ENCODE assay signal across 11 cellular contexts in genomic region chr3:112127522-112128494, GRCh38. TPM values are rescaled to one million over a fixed set of nuclear protein-coding genes. Genes with fewer than 3 reads are reported as not detected.
DNase-seq lines count a peak whose midpoint lies in the region; ATAC-seq, FAIRE-seq and TF ChIP-seq lines count a peak whose summit lies in the region.
"Had no signal": no experiment of that assay in that cellular context is flagged by ENCODE, and none has a peak within 500 bp of the region (broad histone marks: within the 10 kb centered on the region; RNA-seq: fewer than 3 reads in every experiment).

No MANE protein-coding gene starts in this region.

- no peaks in the 10 kb centered on the region for H3K27me3 Mint-ChIP-seq in WTC11 (ENCODE audit: low read depth)
- no peaks in the 10 kb centered on the region for H3K27me3 Mint-ChIP-seq in naive thymus-derived CD4-positive, alpha-beta T cell

- no peaks in the 10 kb centered on the region for H3K27me3 ChIP-seq in naive thymus-derived CD4-positive, alpha-beta T cell (ENCODE audit: control insufficient read depth in 2 of 2, insufficient read depth in 2 of 2, low read length in 2 of 2)

- ATAC-seq in HG02642 (IDR thresholded peaks at IDR 0.05; ENCODE audit: poor library complexity, unreplicated experiment): peak; percentile 28
- no peak for ATAC-seq in WTC11
- ATAC-seq in naive thymus-derived CD4-positive, alpha-beta T cell: peak; percentile 16

- H3K4me3 ChIP-seq in naive thymus-derived CD4-positive, alpha-beta T cell (ENCODE audit: low read length): peak overlapping the region; percentile 44

- H3K4me1 ChIP-seq in naive thymus-derived CD4-positive, alpha-beta T cell (ENCODE audit: control insufficient read depth in 2 of 2, insufficient read depth in 2 of 2, low read length in 2 of 2): peaks cover 32 to 60% of the 10 kb centered on the region in 2 donors

- peak; percentile 90 for FAIRE-seq in GM12891 (lab: Jason Lieb, UNC)

- POLR2A ChIA-PET in WTC11 (lab: Charles Lee): no interaction called here
- POLR2A ChIA-PET in naive thymus-derived CD4-positive, alpha-beta T cell (lab: Charles Lee): interaction anchor here (0.6 to 2.3 kb wide), 9 partner anchors 8 to 434 kb away, joined by 3 to 9 read pairs (median 3); partner anchors contain the start of genes ABHD10, ATG3, CD200 and SLC35A5

- intact Hi-C loops in naive thymus-derived CD4-positive, alpha-beta T cell (cut with micrococcal nuclease): loop anchor here (2.0 to 10.0 kb wide), 12 partner anchors 149 to 1619 kb away; partner anchors contain the start of genes CD96 (in 2 of the 2), GTPBP8 (in 2 of the 2), ABHD10 (in 1 of the 2) and ATP6V1A (in 1 of the 2)

- no peak for TF ChIP-seq CTCF in WTC11 (IDR thresholded peaks at IDR 0.05)

- no peaks in the 10 kb centered on the region for H3K9me3 Mint-ChIP-seq in WTC11
- no peaks in the 10 kb centered on the region for H3K9me3 Mint-ChIP-seq in naive thymus-derived CD4-positive, alpha-beta T cell

- peak overlapping the region; percentile 82 for H3K27ac ChIP-seq in naive thymus-derived CD4-positive, alpha-beta T cell (ENCODE audit: low read depth, low read length)
- H3K27ac ChIP-seq: HL-60 had no signal

- no peaks in the 10 kb centered on the region for H3K9me3 ChIP-seq in naive thymus-derived CD4-positive, alpha-beta T cell (ENCODE audit: control insufficient read depth in 2 of 3, low read length in 3 of 3)

- H3K27ac Mint-ChIP-seq in WTC11: peak overlapping the region; percentile 89; the same call in 1 of the 2 replicates
- H3K27ac Mint-ChIP-seq in naive thymus-derived CD4-positive, alpha-beta T cell: peak overlapping the region; percentile 87 to 95 (median 93)

- CTCF ChIA-PET in WTC11 (lab: Charles Lee): interaction anchor here (5.4 to 8.7 kb wide), 2 partner anchors 10 to 16 kb away, joined by 44 to 73 read pairs; no protein-coding TSS in a partner anchor
- CTCF ChIA-PET in naive thymus-derived CD4-positive, alpha-beta T cell (lab: Charles Lee): interaction anchor here (1.0 to 2.1 kb wide), 4 partner anchors 10 to 166 kb away, joined by 3 to 7 read pairs (median 5); partner anchors contain the start of gene SLC9C1

- H3K36me3 Mint-ChIP-seq in WTC11: peaks cover 4% of the 10 kb centered on the region; the same call in 1 of the 2 replicates
- H3K36me3 Mint-ChIP-seq in naive thymus-derived CD4-positive, alpha-beta T cell: peaks cover 16 to 34% (median 27%) of the 10 kb centered on the region in 5 donors

- H3K36me3 ChIP-seq in naive thymus-derived CD4-positive, alpha-beta T cell (ENCODE audit: control insufficient read depth in 2 of 3, insufficient read depth in 3 of 3, low read length in 3 of 3): peaks cover 0 to 22% (median 0%) of the 10 kb centered on the region in 3 experiments

- H3K4me3 Mint-ChIP-seq in WTC11: no peak overlapping the region
- peak overlapping the region; percentile 49 to 100 (median 74) for H3K4me3 Mint-ChIP-seq in naive thymus-derived CD4-positive, alpha-beta T cell

- peaks cover 54% of the 10 kb centered on the region for H3K4me1 Mint-ChIP-seq in WTC11
- H3K4me1 Mint-ChIP-seq in naive thymus-derived CD4-positive, alpha-beta T cell: peaks cover 39 to 80% (median 80%) of the 10 kb centered on the region in 7 donors

- peak; percentile 72 for TF ChIP-seq POLR2A in GM12891 (IDR thresholded peaks at IDR 0.05; ENCODE audit: low read depth, low read length)
- no peak for TF ChIP-seq POLR2A in erythroblast (IDR thresholded peaks at IDR 0.05; ENCODE audit: low read length)

- DNase-seq in GM12891 (ENCODE audit: insufficient read length, low spot score) (no peak), WTC11 (ENCODE audit: low spot score) (no peak), NCI-H2029 treated with DMSO at 0.1 percent for 48 hours (lab: John Stamatoyannopoulos, UW) (no peak), erythroblast (lab: John Stamatoyannopoulos, UW) (no peak), cortex of kidney (lab: John Stamatoyannopoulos, UW) (no peak), NCI-H345 treated with DMSO at 0.1 percent for 48 hours (lab: John Stamatoyannopoulos, UW; ENCODE audit: unreplicated experiment) (no peak)
- peak in 5 of 9 donors; percentile 15 to 46 (median 34) for DNase-seq in naive thymus-derived CD4-positive, alpha-beta T cell
- DNase-seq: DMS153, NCI-H1436 had no signal

TF ChIP-seq in GM12891, 5 proteins besides CTCF, POLR2A, EP300 and RAD21:
- TF ChIP-seq POLR2AphosphoS5 (IDR thresholded peaks at IDR 0.05; ENCODE audit: low read depth, low read length) (0 out of 2 replicates have a peak, but pooled peaks have one; percentile 35), SPI1 (IDR thresholded peaks at IDR 0.05; ENCODE audit: low read depth, low read length) (no peak)
TF ChIP-seq in GM12891: peak in this region for 1.

TF ChIP-seq in WTC11, 78 proteins besides CTCF, POLR2A, EP300 and RAD21 (continues in another document):
- TF ChIP-seq MAX (CRISPR knock-in tag; IDR thresholded peaks at IDR 0.05) (no peak), ZNF532 (CRISPR knock-in tag; IDR thresholded peaks at IDR 0.05; ENCODE audit: borderline replicate concordance) (no peak), OVOL2 (CRISPR knock-in tag; IDR thresholded peaks at IDR 0.05; ENCODE audit: borderline replicate concordance) (no peak), TEAD1 (CRISPR knock-in tag; IDR thresholded peaks at IDR 0.05) (no peak), E2F4 (CRISPR knock-in tag; IDR thresholded peaks at IDR 0.05; ENCODE audit: borderline replicate concordance, low read depth) (no peak), ZNF423 (CRISPR knock-in tag; IDR thresholded peaks at IDR 0.05) (no peak), ZBTB21 (CRISPR knock-in tag; IDR thresholded peaks at IDR 0.05; ENCODE audit: borderline replicate concordance) (no peak), NFATC4 (CRISPR knock-in tag; IDR thresholded peaks at IDR 0.05) (no peak), CREM (CRISPR knock-in tag; IDR thresholded peaks at IDR 0.05) (no peak), RELA (CRISPR knock-in tag; IDR thresholded peaks at IDR 0.05; ENCODE audit: borderline replicate concordance) (no peak), IRF2 (CRISPR knock-in tag; IDR thresholded peaks at IDR 0.05; ENCODE audit: borderline replicate concordance, low read depth) (no peak), ZNF232 (CRISPR knock-in tag; IDR thresholded peaks at IDR 0.05) (no peak)
- TF ChIP-seq, protein P1, sequence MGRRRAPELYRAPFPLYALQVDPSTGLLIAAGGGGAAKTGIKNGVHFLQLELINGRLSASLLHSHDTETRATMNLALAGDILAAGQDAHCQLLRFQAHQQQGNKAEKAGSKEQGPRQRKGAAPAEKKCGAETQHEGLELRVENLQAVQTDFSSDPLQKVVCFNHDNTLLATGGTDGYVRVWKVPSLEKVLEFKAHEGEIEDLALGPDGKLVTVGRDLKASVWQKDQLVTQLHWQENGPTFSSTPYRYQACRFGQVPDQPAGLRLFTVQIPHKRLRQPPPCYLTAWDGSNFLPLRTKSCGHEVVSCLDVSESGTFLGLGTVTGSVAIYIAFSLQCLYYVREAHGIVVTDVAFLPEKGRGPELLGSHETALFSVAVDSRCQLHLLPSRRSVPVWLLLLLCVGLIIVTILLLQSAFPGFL (CRISPR knock-in tag; IDR thresholded peaks at IDR 0.05; ENCODE audit: borderline replicate concordance): no peak

RNA-seq across cellular contexts. Expression of gene GCSAM, which starts 5.2 kb away (rescaled TPM):
- polyA plus RNA-seq in GM12891 (2012; ENCODE audit: low read depth, missing spikeins): 169 TPM
- 0.07 to 0.17 TPM in 2 of 3 replicates, not detected in the other for total RNA-seq in WTC11 (2021)
- total RNA-seq in naive thymus-derived CD4-positive, alpha-beta T cell: 10 to 100 TPM in 4 of 5 experiments, 1 to 10 TPM in 1; 5.5 to 28.5 (median 18.5) TPM
- polyA plus RNA-seq in naive thymus-derived CD4-positive, alpha-beta T cell: 10 to 100 TPM; 27.7 to 38.8 TPM

RNA-seq across cellular contexts. Expression of gene C3orf52, which starts 41.6 kb away (rescaled TPM):
- polyA plus RNA-seq in GM12891 (2012; ENCODE audit: low read depth, missing spikeins): 1.9 TPM
- total RNA-seq in WTC11 (2021): 10.2 to 14.3 TPM (median 10.3 TPM) in 3 replicates
- total RNA-seq in naive thymus-derived CD4-positive, alpha-beta T cell: 10 to 100 TPM in 1 of 5 experiments, 1 to 10 TPM in 4; 1.2 to 12.3 (median 1.9) TPM
- 1 to 10 TPM; 1.3 to 2.1 TPM for polyA plus RNA-seq in naive thymus-derived CD4-positive, alpha-beta T cell

Comparison
In these comparisons a context has a peak if more than half of its experiments do, and no peak if none do; other contexts are left out.
1. DNase-seq: peak in naive thymus-derived CD4-positive, alpha-beta T cell (5 of 9); none in GM12891 (single experiment), WTC11 (single experiment), NCI-H2029 treated with DMSO at 0.1 percent for 48 hours (single experiment), erythroblast (0 of 2), cortex of kidney (single experiment) and NCI-H345 treated with DMSO at 0.1 percent for 48 hours (single experiment).